In the genomic region with DNA sequence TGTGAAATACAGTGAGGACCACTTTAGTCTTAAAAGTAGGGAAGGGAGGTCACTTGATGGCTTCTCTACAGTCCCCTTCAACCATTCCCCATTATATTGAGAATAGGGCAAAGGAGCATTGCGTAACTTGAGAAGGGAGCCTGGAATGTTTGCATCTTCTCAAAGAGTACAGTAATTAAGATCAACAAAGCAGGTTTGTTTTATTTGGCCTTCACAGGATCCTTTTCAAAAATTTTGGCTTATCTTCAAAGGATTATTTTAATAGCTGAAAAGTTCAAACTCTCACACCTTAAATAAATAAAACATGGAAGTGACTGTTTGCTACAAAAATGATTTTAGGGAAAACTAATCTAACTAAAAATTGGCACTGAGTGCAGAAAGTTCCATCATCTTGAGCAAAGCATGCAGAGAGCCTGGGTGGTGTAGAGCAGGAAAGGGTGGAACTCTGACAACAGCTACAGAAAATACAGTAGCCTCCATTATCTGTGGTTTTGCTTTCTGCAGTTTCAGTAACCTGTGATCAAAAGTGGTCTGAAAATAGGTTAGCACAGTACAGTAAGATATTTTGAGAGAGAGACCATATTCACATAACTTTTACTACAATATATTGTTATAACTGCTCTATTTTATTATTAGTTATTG, we compare ENCODE assay signal across 11 cellular contexts.
DNase-seq lines count a peak whose midpoint lies in the region; ATAC-seq and TF ChIP-seq lines count a peak whose summit lies in the region.
"Had no signal": no experiment of that assay in that cellular context is flagged by ENCODE, and none has a peak within 500 bp of the region (broad histone marks: within the 10 kb centered on the region; RNA-seq: fewer than 3 reads in every experiment).

No MANE protein-coding gene starts in this region.

- H3K79me2 ChIP-seq in DND-41 (ENCODE audit: insufficient read depth, low read length) = no peaks in the 10 kb centered on the region

- no peak for TF ChIP-seq POLR2A in transverse colon (IDR thresholded peaks at IDR 0.05)

- no peak for TF ChIP-seq CTCF in DND-41 (IDR thresholded peaks at IDR 0.05; ENCODE audit: borderline replicate concordance, extremely low read depth, low read length, poor library complexity, severe bottlenecking)
- no peak for TF ChIP-seq CTCF in transverse colon (IDR thresholded peaks at IDR 0.05)
- no peak for TF ChIP-seq CTCF in colonic mucosa (IDR thresholded peaks at IDR 0.05)

- no peaks in the 10 kb centered on the region for H3K36me3 ChIP-seq in DND-41 (ENCODE audit: insufficient read depth, low read length)
- no peaks in the 10 kb centered on the region for H3K36me3 ChIP-seq in transverse colon
- no peaks in the 10 kb centered on the region for H3K36me3 ChIP-seq in colonic mucosa
- H3K36me3 ChIP-seq: gastroesophageal sphincter had no signal

- no peak overlapping the region for H3K9ac ChIP-seq in DND-41 (ENCODE audit: low read depth, low read length)
- H3K9ac ChIP-seq in colonic mucosa (ENCODE audit: low read depth in 2 of 2, low read length in 2 of 2) = no peak overlapping the region

- H3K4me3 ChIP-seq in DND-41 (ENCODE audit: low read depth in 1 of 2, low read length in 2 of 2) = no peak overlapping the region
- H3K4me3 ChIP-seq in transverse colon = no peak overlapping the region
- H3K4me3 ChIP-seq in colonic mucosa = no peak overlapping the region
- H3K4me3 ChIP-seq: gastroesophageal sphincter had no signal

- H3K4me1 ChIP-seq in DND-41 (ENCODE audit: insufficient read depth, low read length) (peaks cover 17% of the 10 kb centered on the region), transverse colon (peaks cover 0 to 7% (median 0%) of the 10 kb centered on the region in 4 donors), colonic mucosa (no peaks in the 10 kb centered on the region)

- intact Hi-C loops in transverse colon (cut with DNase I; ENCODE audit: low total_unique reads) = no loop called here
- intact Hi-C loops in colonic mucosa (cut with DNase I) = no loop called here

- in situ Hi-C loops in transverse colon (cut with MboI; ENCODE audit: low pct_ligation_motif_present in 1 of 4, low pct_unique_long_range_greater_than_20kb in 1 of 4, low sequenced_read_pairs in 3 of 4) = no loop called here

- no peak overlapping the region for H3K4me2 ChIP-seq in DND-41 (ENCODE audit: insufficient read depth, low read length)

- TF ChIP-seq EP300 in transverse colon (IDR thresholded peaks at IDR 0.05; ENCODE audit: low read depth) = no peak

- ATAC-seq in DND-41 (ENCODE audit: insufficient read depth, low read depth) (peak; percentile 92), GM19468 (IDR thresholded peaks at IDR 0.05; ENCODE audit: extremely low read depth, unreplicated experiment) (peak; percentile 93), HG03378 (IDR thresholded peaks at IDR 0.05; ENCODE audit: unreplicated experiment) (peak; percentile 80)
- ATAC-seq: activated T-cell treated with anti-CD3 and anti-CD28 coated beads, Interleukin-2, amount 50 U/mL, for 72 hours; gastroesophageal sphincter had no signal

- no peaks in the 10 kb centered on the region for H4K20me1 ChIP-seq in DND-41 (ENCODE audit: insufficient read depth, low read length)

- peak overlapping the region; percentile 36; the same call in 1 of the 2 replicates for H2AFZ ChIP-seq in DND-41 (ENCODE audit: low read depth, low read length)

- DNase-seq in DND-41 = no peak
- DNase-seq in dermis blood vessel endothelial cell = peak; percentile 49
- DNase-seq in transverse colon = no peak
- DNase-seq in activated CD4-positive, CD25-positive, alpha-beta regulatory T cell (lab: John Stamatoyannopoulos, UW) = no peak
- no peak for DNase-seq in effector CD8-positive, alpha-beta T cell (lab: John Stamatoyannopoulos, UW)
- DNase-seq in colonic mucosa = no peak
- DNase-seq: activated T-cell treated with anti-CD3 and anti-CD28 coated beads, Interleukin-2, amount 50 U/mL, for 72 hours; EL had no signal

- WGBS in transverse colon (ENCODE audit: low coverage in 1 of 2), 2 donors = 47% methylated on average over 1 of the region's 1 CpG; no CpG with 5 or more reads in 1 of the 2 donors

- H3K27me3 ChIP-seq in DND-41 (ENCODE audit: insufficient read depth, low read length, poor library complexity) (no peaks in the 10 kb centered on the region), transverse colon (no peaks in the 10 kb centered on the region), colonic mucosa (no peaks in the 10 kb centered on the region)
- H3K27me3 ChIP-seq: gastroesophageal sphincter had no signal

- H3K9me3 ChIP-seq in DND-41 (ENCODE audit: insufficient read depth, low read length, severe bottlenecking) (no peaks in the 10 kb centered on the region), transverse colon (no peaks in the 10 kb centered on the region), colonic mucosa (no peaks in the 10 kb centered on the region)
- H3K9me3 ChIP-seq: gastroesophageal sphincter had no signal

- peak overlapping the region; percentile 19; the same call in 1 of the 2 replicates for H3K27ac ChIP-seq in DND-41 (ENCODE audit: low read length)
- no peak overlapping the region for H3K27ac ChIP-seq in transverse colon
- no peak overlapping the region for H3K27ac ChIP-seq in colonic mucosa
- H3K27ac ChIP-seq: gastroesophageal sphincter had no signal
